In the genomic region with DNA sequence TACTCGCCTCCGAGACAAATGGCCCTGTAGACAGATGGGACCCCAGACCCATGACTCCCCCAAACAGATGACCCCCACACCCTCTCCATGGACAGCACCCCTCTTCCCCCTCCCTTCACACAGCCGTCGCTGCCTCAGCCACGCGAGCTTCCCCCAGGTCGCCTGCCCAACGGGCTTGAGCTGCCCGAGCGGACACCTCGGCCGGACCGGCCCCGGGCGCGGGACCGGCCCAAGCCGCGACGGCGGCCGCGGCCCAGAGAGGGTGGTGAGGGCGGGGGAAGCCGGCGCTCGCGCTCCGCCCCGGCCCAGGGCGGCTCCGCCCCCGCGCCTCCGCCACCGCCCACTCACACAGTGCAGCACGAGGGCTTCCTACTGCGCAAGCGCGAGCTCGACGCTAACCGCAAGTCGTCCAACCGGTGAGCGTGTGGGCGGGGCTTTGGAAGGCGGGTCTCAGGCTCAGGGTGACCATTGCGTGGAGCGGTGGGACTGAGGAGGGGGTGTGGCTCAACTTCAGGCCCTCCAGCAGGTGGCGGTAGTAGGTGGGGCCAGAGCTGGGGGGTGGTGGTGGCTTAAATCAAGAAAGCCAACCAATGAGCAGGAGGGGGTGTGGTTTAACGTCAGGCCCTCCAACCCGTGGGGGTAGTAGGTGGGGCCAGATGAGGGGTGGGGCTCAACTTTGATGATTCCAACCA, we compare ENCODE assay signal across 8 cellular contexts. TPM values are rescaled to one million over a fixed set of nuclear protein-coding genes. Genes with fewer than 3 reads are reported as not detected.
DNase-seq lines count a peak whose midpoint lies in the region; ATAC-seq and TF ChIP-seq lines count a peak whose summit lies in the region.

No MANE protein-coding gene starts in this region.

- peak overlapping the region; percentile 77 for H3K27ac Mint-ChIP-seq in activated naive CD8-positive, alpha-beta T cell treated with anti-CD3 and anti-CD28 coated beads, Interleukin-2, amount 50 U/mL, for 24 hours
- H3K27ac Mint-ChIP-seq in type B pancreatic cell = peak overlapping the region; percentile 74

- peak; percentile 70 for TF ChIP-seq CTCF in GM12872 (IDR thresholded peaks at IDR 0.05; ENCODE audit: insufficient read depth, low read depth, low read length)
- peak in 3 of 12 donors; percentile 28 to 47 (median 40) for TF ChIP-seq CTCF in heart left ventricle (IDR thresholded peaks at IDR 0.05)
- TF ChIP-seq CTCF in type B pancreatic cell (conservative IDR thresholded peaks at IDR 0.05) = no peak

- H3K27me3 Mint-ChIP-seq in activated naive CD8-positive, alpha-beta T cell treated with anti-CD3 and anti-CD28 coated beads, Interleukin-2, amount 50 U/mL, for 24 hours = peaks cover 30% of the 10 kb centered on the region
- H3K27me3 Mint-ChIP-seq in type B pancreatic cell = peaks cover 51% of the 10 kb centered on the region

- WGBS in heart left ventricle, 4 donors = 1 to 2% (median 1%) methylated on average over 32 to 53 of the region's 53 CpGs

- H3K27ac ChIP-seq in heart left ventricle = peak overlapping the region in 4 of 12 donors; percentile 22 to 63 (median 38)

- H3K9me3 ChIP-seq in heart left ventricle = no peaks in the 10 kb centered on the region

- peak in 1 of 2 donors; percentile 46 for TF ChIP-seq POLR2A in heart left ventricle (IDR thresholded peaks at IDR 0.05)

- H3K27me3 ChIP-seq in heart left ventricle = peaks cover 4 to 36% (median 29%) of the 10 kb centered on the region in 9 donors

- no peaks in the 10 kb centered on the region for H3K36me3 ChIP-seq in heart left ventricle

- peaks cover 4% of the 10 kb centered on the region for H3K9me3 Mint-ChIP-seq in activated naive CD8-positive, alpha-beta T cell treated with anti-CD3 and anti-CD28 coated beads, Interleukin-2, amount 50 U/mL, for 24 hours
- H3K9me3 Mint-ChIP-seq in type B pancreatic cell = peaks cover 6% of the 10 kb centered on the region

- H3K36me3 Mint-ChIP-seq in activated naive CD8-positive, alpha-beta T cell treated with anti-CD3 and anti-CD28 coated beads, Interleukin-2, amount 50 U/mL, for 24 hours (ENCODE audit: low read depth) = no peaks in the 10 kb centered on the region
- H3K36me3 Mint-ChIP-seq in type B pancreatic cell = peaks cover 4% of the 10 kb centered on the region

- intact Hi-C loops in heart left ventricle (cut with DNase I) = no loop called here

- peaks cover 0 to 20% (median 9%) of the 10 kb centered on the region in 12 donors for H3K4me1 ChIP-seq in heart left ventricle

- H3K4me3 ChIP-seq in heart left ventricle = peak overlapping the region in 10 of 12 donors; percentile 27 to 58 (median 46)

- H3K4me3 Mint-ChIP-seq in activated naive CD8-positive, alpha-beta T cell treated with anti-CD3 and anti-CD28 coated beads, Interleukin-2, amount 50 U/mL, for 24 hours = peak overlapping the region; percentile 63
- H3K4me3 Mint-ChIP-seq in type B pancreatic cell = peak overlapping the region; percentile 85

- DNase-seq in NCI-H1417 (lab: John Stamatoyannopoulos, UW) (peak; percentile 96 to 99 (median 99)), SW 1271 (lab: John Stamatoyannopoulos, UW) (peak; percentile 93 to 97), heart left ventricle (peak; percentile 98 to 100 (median 100)), pons (ENCODE audit: low spot score) (peak; percentile 99), type B pancreatic cell (ENCODE audit: extremely low spot score, unreplicated experiment) (peak; percentile 96)
- peak; percentile 93 for DNase-seq in activated naive CD8-positive, alpha-beta T cell treated with anti-CD3 and anti-CD28 coated beads, Interleukin-2, amount 50 U/mL, for 24 hours

- H3K4me1 Mint-ChIP-seq in activated naive CD8-positive, alpha-beta T cell treated with anti-CD3 and anti-CD28 coated beads, Interleukin-2, amount 50 U/mL, for 24 hours = peaks cover 16% of the 10 kb centered on the region
- peaks cover 10% of the 10 kb centered on the region for H3K4me1 Mint-ChIP-seq in type B pancreatic cell (ENCODE audit: unreplicated experiment)

- ATAC-seq in HG02763 (IDR thresholded peaks at IDR 0.05; ENCODE audit: unreplicated experiment) = peak; percentile 83
- ATAC-seq in activated naive CD8-positive, alpha-beta T cell treated with anti-CD3 and anti-CD28 coated beads, Interleukin-2, amount 50 U/mL, for 24 hours = peak; percentile 87
- peak; percentile 97 to 98 (median 98) for ATAC-seq in heart left ventricle

RNA-seq across cellular contexts. Expression of a gene that starts 6.2 kb away (rescaled TPM):
- total RNA-seq in heart left ventricle (10 to 100 TPM; 16.4 to 52.8 (median 18.4) TPM), type B pancreatic cell (ENCODE audit: low replicate concordance) (54.6 and 55.4 TPM in 2 replicates)
- polyA plus RNA-seq in heart left ventricle = 10 to 100 TPM; 23.2 to 37.0 TPM

RNA-seq across cellular contexts. Expression of a gene that starts 30.7 kb away (rescaled TPM):
- 100 to 1,000 TPM; 101 to 319 (median 212) TPM for total RNA-seq in heart left ventricle
- 100 to 1,000 TPM in 1 of 2 donors, 10 to 100 TPM in 1; 95.0 to 121 TPM for polyA plus RNA-seq in heart left ventricle
- total RNA-seq in type B pancreatic cell (ENCODE audit: low replicate concordance) = 31.8 and 145 TPM in 2 replicates
